In genomic region chr6:70371454-70372105, GRCh38 we compare ENCODE assay signal across 8 cellular contexts. TPM values are rescaled to one million over a fixed set of nuclear protein-coding genes. Genes with fewer than 3 reads are reported as not detected.
DNase-seq lines count a peak whose midpoint lies in the region; ATAC-seq, FAIRE-seq and TF ChIP-seq lines count a peak whose summit lies in the region.

No MANE protein-coding gene starts in this region.

- H3K36me3 ChIP-seq in heart left ventricle = no peaks in the 10 kb centered on the region
- H3K36me3 ChIP-seq in GM12878 (ENCODE audit: control insufficient read depth in 2 of 2, insufficient read depth in 2 of 2, low read length in 1 of 2) = no peaks in the 10 kb centered on the region
- no peaks in the 10 kb centered on the region for H3K36me3 ChIP-seq in kidney epithelial cell (ENCODE audit: control insufficient read depth, insufficient read depth, low read length)
- no peaks in the 10 kb centered on the region for H3K36me3 ChIP-seq in uterus

- intact Hi-C loops in heart left ventricle (cut with DNase I) (loop anchor here in 5 of 10 donors (2.0 to 10.0 kb wide), 6 partner anchors 59 to 643 kb away; no protein-coding TSS in a partner anchor), left ventricle myocardium superior (cut with micrococcal nuclease) (loop anchor here (10.0 kb wide), 1 partner anchor 643 kb away; no protein-coding TSS in a partner anchor), GM12878 (cut with micrococcal nuclease; ENCODE audit: unreplicated experiment) (loop anchor here (1.0 to 10.0 kb wide), 3 partner anchors 313 to 641 kb away; no protein-coding TSS in a partner anchor), uterus (cut with DNase I; ENCODE audit: low total_unique reads) (no loop called here)

- no peak overlapping the region for H2AFZ ChIP-seq in GM12878 (ENCODE audit: control insufficient read depth, low read depth, low read length)

- in situ Hi-C loops in GM12878 (cut with MboI) = no loop called here

- RAD21 ChIA-PET in GM12878 (lab: Charles Lee; ENCODE audit: unreplicated experiment) = interaction anchor here (0.6 to 8.1 kb wide), 8 partner anchors 42 to 339 kb away, joined by 3 to 84 read pairs (median 4); partner anchors contain the start of gene FAM135A

- SMC1A ChIA-PET in GM12878 (lab: Charles Lee; ENCODE audit: uncharacterized antibody, unreplicated experiment) = interaction anchor here (0.6 to 5.9 kb wide), 11 partner anchors 9 to 615 kb away, joined by 3 to 103 read pairs (median 4); partner anchors contain the start of gene FAM135A

- no peak overlapping the region for H3K4me2 ChIP-seq in GM12878 (ENCODE audit: control insufficient read depth, insufficient read depth)

- H3K27me3 ChIP-seq in heart left ventricle = no peaks in the 10 kb centered on the region
- H3K27me3 ChIP-seq in GM12878 (replicated peaks in 1 of 2; ENCODE audit: control insufficient read depth in 2 of 2, insufficient read depth in 2 of 2, low read length in 1 of 2) = no peaks in the 10 kb centered on the region; a peak in 3 of 4 replicates
- peaks cover 7% of the 10 kb centered on the region for H3K27me3 ChIP-seq in kidney epithelial cell (ENCODE audit: control insufficient read depth, insufficient read depth, low read length)
- H3K27me3 ChIP-seq in uterus = no peaks in the 10 kb centered on the region

- no peaks in the 10 kb centered on the region for H4K20me1 ChIP-seq in GM12878 (ENCODE audit: control insufficient read depth, insufficient read depth)

- H3K9ac ChIP-seq in GM12878 (ENCODE audit: control insufficient read depth, insufficient read depth, low read length) = no peak overlapping the region

- H3K4me1 ChIP-seq in heart left ventricle (no peaks in the 10 kb centered on the region), GM12878 (ENCODE audit: control insufficient read depth, insufficient read depth, low read length) (no peaks in the 10 kb centered on the region), uterus (no peaks in the 10 kb centered on the region)

- CTCF ChIA-PET in GM12878 (lab: Yijun Ruan, JAX) = interaction anchor here (0.6 to 10.2 kb wide), 28 partner anchors 9 to 967 kb away, joined by 3 to 257 read pairs (median 5); partner anchors contain the start of gene FAM135A

- DNase-seq in heart left ventricle = no peak
- no peak for DNase-seq in left ventricle myocardium superior
- DNase-seq in NCI-H510A treated with DMSO at 0.1 percent for 48 hours (lab: John Stamatoyannopoulos, UW) = peak; percentile 64
- DNase-seq in GM12878 (ENCODE audit: low read depth, low spot score) = no peak
- DNase-seq in kidney epithelial cell (ENCODE audit: low read depth) = peak; percentile 31
- no peak for DNase-seq in uterus

- POLR2A ChIA-PET in GM12878 (lab: Charles Lee) = no interaction called here

- WGBS in heart left ventricle, 4 donors = 6 to 13% (median 10%) methylated on average over 1 of the region's 1 CpG
- 4% methylated on average over 1 of the region's 1 CpG for WGBS in GM12878 (ENCODE audit: insufficient coverage, insufficient replicate concordance, low lambda C conversion rate, missing lambda C conversion rate)

- H3K9me3 ChIP-seq in heart left ventricle = no peaks in the 10 kb centered on the region
- no peaks in the 10 kb centered on the region for H3K9me3 ChIP-seq in GM12878 (replicated peaks; ENCODE audit: control insufficient read depth, insufficient read depth, low read length)
- H3K9me3 ChIP-seq in uterus = no peaks in the 10 kb centered on the region

- H3K4me3 ChIP-seq in heart left ventricle = no peak overlapping the region
- no peak overlapping the region for H3K4me3 ChIP-seq in GM12878
- no peak overlapping the region for H3K4me3 ChIP-seq in kidney epithelial cell (ENCODE audit: low read depth, low read length)
- H3K4me3 ChIP-seq in uterus = no peak overlapping the region

- no peaks in the 10 kb centered on the region for H3K79me2 ChIP-seq in GM12878 (ENCODE audit: control insufficient read depth, insufficient read depth, low read length)

- FAIRE-seq in GM12878 (lab: Jason Lieb, UNC) = peak; percentile 65

- no peak for ATAC-seq in heart left ventricle
- no peak for ATAC-seq in left ventricle myocardium superior
- ATAC-seq in HG03432 (IDR thresholded peaks at IDR 0.05; ENCODE audit: unreplicated experiment) = peak; percentile 52
- ATAC-seq in GM12878 = peak; percentile 68
- ATAC-seq in HG02763 (IDR thresholded peaks at IDR 0.05; ENCODE audit: unreplicated experiment) = no peak

- no TSS peak for BruUV-seq in GM12878 (replicated peaks; lab: Mats Ljungman, UMichigan)

- TF ChIP-seq RAD21 in GM12878 (IDR thresholded peaks at IDR 0.05; ENCODE audit: insufficient read depth, low read depth, low read length) = peak; percentile 67

- TF ChIP-seq CTCF in heart left ventricle (IDR thresholded peaks at IDR 0.05) = peak; percentile 49 to 86 (median 62)
- TF ChIP-seq CTCF in GM12878 (IDR thresholded peaks at IDR 0.05 in 2 of 3, conservative IDR thresholded peaks at IDR 0.05 in 1 of 3; ENCODE audit: control insufficient read depth in 2 of 3, extremely low read depth in 1 of 3, insufficient read depth in 1 of 3, low read depth in 3 of 3, low read length in 3 of 3) = peak; percentile 61 to 72 (median 63)
- TF ChIP-seq CTCF in kidney epithelial cell (IDR thresholded peaks at IDR 0.05; ENCODE audit: insufficient read depth, low read length, poor library complexity, severe bottlenecking) = peak; percentile 61
- peak; percentile 54 to 67 (median 62) for TF ChIP-seq CTCF in uterus (IDR thresholded peaks at IDR 0.05)

- TF ChIP-seq POLR2A in heart left ventricle (IDR thresholded peaks at IDR 0.05) = no peak
- TF ChIP-seq POLR2A in GM12878 (IDR thresholded peaks at IDR 0.05; ENCODE audit: low read depth, low read length) = no peak
- TF ChIP-seq POLR2A in uterus (IDR thresholded peaks at IDR 0.05) = no peak

- no peak overlapping the region for H3K27ac ChIP-seq in heart left ventricle
- no peak overlapping the region for H3K27ac ChIP-seq in GM12878 (ENCODE audit: control insufficient read depth, insufficient read depth)
- H3K27ac ChIP-seq in uterus = no peak overlapping the region

- no peak for TF ChIP-seq EP300 in GM12878 (IDR thresholded peaks at IDR 0.05; ENCODE audit: borderline replicate concordance in 1 of 2, control insufficient read depth in 1 of 2, low read depth in 2 of 2, low read length in 2 of 2)

TF ChIP-seq in GM12878, 131 proteins besides CTCF, POLR2A, EP300 and RAD21 (continues in another document):
- TF ChIP-seq SMAD1 (IDR thresholded peaks at IDR 0.05; ENCODE audit: low read depth, partially characterized antibody) (peak; percentile 63), TCF7 (IDR thresholded peaks at IDR 0.05; ENCODE audit: borderline replicate concordance) (no peak), RCOR1 (conservative IDR thresholded peaks at IDR 0.05; ENCODE audit: low read depth, low read length) (no peak), MTA2 (IDR thresholded peaks at IDR 0.05; ENCODE audit: low read depth) (no peak), PKNOX1 (IDR thresholded peaks at IDR 0.05) (no peak), ETV6 (conservative IDR thresholded peaks at IDR 0.05 in 1 of 2, IDR thresholded peaks at IDR 0.05 in 1 of 2; ENCODE audit: borderline replicate concordance in 1 of 2, low read depth in 1 of 2) (no peak), ZNF24 (IDR thresholded peaks at IDR 0.05) (no peak), POU2F2 (IDR thresholded peaks at IDR 0.05; ENCODE audit: borderline replicate concordance, low read depth, low read length) (no peak), CHD2 (IDR thresholded peaks at IDR 0.05; ENCODE audit: borderline replicate concordance, low read depth, low read length) (no peak), LARP7 (IDR thresholded peaks at IDR 0.05) (no peak)
- TF ChIP-seq, protein P1, sequence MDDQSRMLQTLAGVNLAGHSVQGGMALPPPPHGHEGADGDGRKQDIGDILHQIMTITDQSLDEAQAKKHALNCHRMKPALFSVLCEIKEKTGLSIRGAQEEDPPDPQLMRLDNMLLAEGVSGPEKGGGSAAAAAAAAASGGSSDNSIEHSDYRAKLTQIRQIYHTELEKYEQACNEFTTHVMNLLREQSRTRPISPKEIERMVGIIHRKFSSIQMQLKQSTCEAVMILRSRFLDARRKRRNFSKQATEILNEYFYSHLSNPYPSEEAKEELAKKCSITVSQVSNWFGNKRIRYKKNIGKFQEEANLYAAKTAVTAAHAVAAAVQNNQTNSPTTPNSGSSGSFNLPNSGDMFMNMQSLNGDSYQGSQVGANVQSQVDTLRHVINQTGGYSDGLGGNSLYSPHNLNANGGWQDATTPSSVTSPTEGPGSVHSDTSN (IDR thresholded peaks at IDR 0.05; ENCODE audit: insufficient replicate concordance, low read depth, low read length) = no peak

RNA-seq across cellular contexts. Expression of gene FAM135A, which starts 41.7 kb away (rescaled TPM):
- 10 to 100 TPM in 7 of 9 donors, 1 to 10 TPM in 2; 9.7 to 14.9 (median 13.2) TPM for total RNA-seq in heart left ventricle
- 1 to 10 TPM; 6.0 to 6.5 TPM for polyA plus RNA-seq in heart left ventricle
- 14.1 TPM for total RNA-seq in left ventricle myocardium superior
- 200 and 205 TPM in 2 replicates for total RNA-seq in GM12878 (2013; cell fraction: nucleolus; rRNA removed)
- total RNA-seq in GM12878 (2014; rRNA removed) = 15.9 and 24.4 TPM in 2 replicates
- total RNA-seq in GM12878 (2014; rRNA removed; fragmentation: Illumina TruSeq; extraction: Trizol) = 17.9 and 18.5 TPM in 2 replicates
- total RNA-seq in GM12878 (2021) = 12.0 and 14.2 TPM in 2 replicates
- 1.5 TPM for polyA plus RNA-seq in GM12878 (2011; ENCODE audit: low read depth)
- 24.5 and 37.0 TPM in 2 replicates for polyA plus RNA-seq in GM12878 (2011; rRNA removed)
- polyA plus RNA-seq in GM12878 (2011; cell fraction: cytosol; rRNA removed) = 7.9 and 8.2 TPM in 2 replicates
- polyA plus RNA-seq in GM12878 (2011; cell fraction: nucleus; rRNA removed) = 28.9 and 32.4 TPM in 2 replicates
- 3.3 and 5.5 TPM in 2 replicates for polyA plus RNA-seq in GM12878 (2012)
- polyA plus RNA-seq in GM12878 (2014; fragmentation: Illumina TruSeq; extraction: Trizol) = 11.8 and 12.0 TPM in 2 replicates
- 1 to 10 TPM; 3.9 to 4.4 TPM for polyA plus RNA-seq in GM12878 (2014; fragmentation: Nextera tagmentation; extraction: Ambion mirVana)
- 7.2 and 9.0 TPM in 2 replicates for polyA plus RNA-seq in GM12878 (2014; rRNA removed)
- polyA plus RNA-seq in GM12878 (2016; fragmentation: Nextera tagmentation; extraction: Ambion mirVana) = 10 to 100 TPM; 13.1 to 14.8 TPM
- 41.1 and 52.8 TPM in 2 replicates for polyA minus RNA-seq in GM12878 (2011; rRNA and poly(A)+ RNA removed)
- 11.1 and 14.0 TPM in 2 replicates for polyA minus RNA-seq in GM12878 (2011; cell fraction: cytosol; rRNA and poly(A)+ RNA removed)
- 65.2 and 115 TPM in 2 replicates for polyA minus RNA-seq in GM12878 (2011; cell fraction: nucleus; rRNA and poly(A)+ RNA removed)
- 19.8 and 21.0 TPM in 2 replicates for total RNA-seq in kidney epithelial cell
- 10 to 100 TPM; 17.1 to 99.5 (median 35.8) TPM for total RNA-seq in uterus

Comparison
In these comparisons a context has a peak if more than half of its experiments do, and no peak if none do; other contexts are left out.
1. ATAC-seq: peak in HG03432 (single experiment) and GM12878 (single experiment); none in heart left ventricle (0 of 4), left ventricle myocardium superior (single experiment) and HG02763 (single experiment).
2. DNase-seq: peak in NCI-H510A treated with DMSO at 0.1 percent for 48 hours (single experiment) and kidney epithelial cell (single experiment); none in heart left ventricle (0 of 5), left ventricle myocardium superior (single experiment), GM12878 (single experiment) and uterus (0 of 2).
3. Peak in every context shown above with its lines, with median percentiles within 50 percentile points of each other: CTCF ChIP-seq.